ENCODE assay signal across 1 cellular context in genomic region chr12:123436017-123436964, GRCh38.
A peak's percentile ranks its signal among the peaks of the same experiment; 100 is the strongest.
TF ChIP-seq lines count a peak whose summit lies in the region.

TSS of gene RILPL2 (minus strand) at chr12:123436684. CDS start at chr12:123436420, 264 bp downstream.

TF ChIP-seq in HEK293, 187 proteins besides CTCF, POLR2A, EP300 and RAD21 (continued from another document and continues in another):
- peak; percentile 93 for TF ChIP-seq PATZ1 (tag by site-specific recombination; IDR thresholded peaks at IDR 0.05)
- no peak for TF ChIP-seq ZNF426 (tag by site-specific recombination; IDR thresholded peaks at IDR 0.05)
- TF ChIP-seq ZNF585B (tag by site-specific recombination; IDR thresholded peaks at IDR 0.05), result no peak
- TF ChIP-seq ZNF155 (tag by site-specific recombination; IDR thresholded peaks at IDR 0.05), result no peak
- TF ChIP-seq RBAK (tag by site-specific recombination; IDR thresholded peaks at IDR 0.05), result no peak
- peak; percentile 87 for TF ChIP-seq ZFP69B (tag by site-specific recombination; IDR thresholded peaks at IDR 0.05)
- no peak for TF ChIP-seq ZNF26 (tag by site-specific recombination; IDR thresholded peaks at IDR 0.05)
- no peak for TF ChIP-seq ZNF514 (tag by site-specific recombination; IDR thresholded peaks at IDR 0.05)
- no peak for TF ChIP-seq ZNF792 (tag by site-specific recombination; IDR thresholded peaks at IDR 0.05)
- 0 out of 2 replicates have a peak, but pooled peaks have one; percentile 51 for TF ChIP-seq ZNF501 (tag by site-specific recombination; IDR thresholded peaks at IDR 0.05)
- TF ChIP-seq PRDM1 (tag by site-specific recombination; IDR thresholded peaks at IDR 0.05), result peak; percentile 43
- no peak for TF ChIP-seq HOXC10 (CRISPR knock-in tag; IDR thresholded peaks at IDR 0.05)
- TF ChIP-seq ZXDB (tag by site-specific recombination; IDR thresholded peaks at IDR 0.05), result peak; percentile 46; the same call in 1 of the 2 replicates
- TF ChIP-seq ZSCAN4 (tag by site-specific recombination; IDR thresholded peaks at IDR 0.05), result no peak
- TF ChIP-seq ZNF449 (tag by site-specific recombination; IDR thresholded peaks at IDR 0.05), result no peak
- TF ChIP-seq ZBTB11 (tag by site-specific recombination; conservative IDR thresholded peaks at IDR 0.05; ENCODE audit: low read depth), result peak; percentile 71
- TF ChIP-seq ZBTB10 (tag by site-specific recombination; IDR thresholded peaks at IDR 0.05), result no peak
- TF ChIP-seq ZNF670 (tag by site-specific recombination; IDR thresholded peaks at IDR 0.05; ENCODE audit: low read depth), result no peak
- peak; percentile 98 for TF ChIP-seq SCRT2 (tag by site-specific recombination; IDR thresholded peaks at IDR 0.05)
- TF ChIP-seq ZSCAN30 (tag by site-specific recombination; IDR thresholded peaks at IDR 0.05), result no peak; the same call in 1 of the 2 replicates
- TF ChIP-seq REST (tag by site-specific recombination; IDR thresholded peaks at IDR 0.05), result no peak
- no peak for TF ChIP-seq ZNF248 (tag by site-specific recombination; IDR thresholded peaks at IDR 0.05)
- 0 out of 2 replicates have a peak, but pooled peaks have one; percentile 34 for TF ChIP-seq SP7 (tag by site-specific recombination; IDR thresholded peaks at IDR 0.05)
- no peak for TF ChIP-seq BCL6B (tag by site-specific recombination; IDR thresholded peaks at IDR 0.05)
- TF ChIP-seq ZNF132 (tag by site-specific recombination; IDR thresholded peaks at IDR 0.05; ENCODE audit: borderline replicate concordance), result no peak
- TF ChIP-seq ZNF658 (tag by site-specific recombination; IDR thresholded peaks at IDR 0.05), result no peak
- no peak for TF ChIP-seq SETDB1 (IDR thresholded peaks at IDR 0.05; ENCODE audit: insufficient read length, low read length)
- no peak for TF ChIP-seq ZNF571 (tag by site-specific recombination; IDR thresholded peaks at IDR 0.05)
- TF ChIP-seq OVOL3 (tag by site-specific recombination; IDR thresholded peaks at IDR 0.05), result no peak
- no peak for TF ChIP-seq YY2 (tag by site-specific recombination; IDR thresholded peaks at IDR 0.05)
- no peak for TF ChIP-seq ZNF350 (tag by site-specific recombination; IDR thresholded peaks at IDR 0.05)
- no peak for TF ChIP-seq ZNF274 (IDR thresholded peaks at IDR 0.05; ENCODE audit: low read length)
- TF ChIP-seq ZNF274 (tag by site-specific recombination; IDR thresholded peaks at IDR 0.05; ENCODE audit: borderline replicate concordance), result no peak
- TF ChIP-seq ZNF138 (tag by site-specific recombination; IDR thresholded peaks at IDR 0.05; ENCODE audit: borderline replicate concordance), result no peak
- TF ChIP-seq BCL11A (tag by site-specific recombination; IDR thresholded peaks at IDR 0.05; ENCODE audit: low read depth), result no peak
- no peak for TF ChIP-seq ZNF660 (tag by site-specific recombination; IDR thresholded peaks at IDR 0.05)
- peak; percentile 51 for TF ChIP-seq ZNF843 (tag by site-specific recombination; IDR thresholded peaks at IDR 0.05)
- TF ChIP-seq WT1 (tag by site-specific recombination; IDR thresholded peaks at IDR 0.05), result no peak
- TF ChIP-seq ZNF544 (tag by site-specific recombination; IDR thresholded peaks at IDR 0.05), result no peak
- 0 out of 2 replicates have a peak, but pooled peaks have one; percentile 17 for TF ChIP-seq ZNF146 (tag by site-specific recombination; IDR thresholded peaks at IDR 0.05)
- TF ChIP-seq ELK4 (IDR thresholded peaks at IDR 0.05; ENCODE audit: borderline replicate concordance, low read depth, low read length), result no peak
- TF ChIP-seq ZNF19 (tag by site-specific recombination; IDR thresholded peaks at IDR 0.05; ENCODE audit: low read depth), result no peak
- peak; percentile 95 for TF ChIP-seq ZNF692 (tag by site-specific recombination; IDR thresholded peaks at IDR 0.05)
- no peak for TF ChIP-seq ZNF791 (tag by site-specific recombination; IDR thresholded peaks at IDR 0.05)
